In genomic region chr2:233059797-233060499, GRCh38 we compare ENCODE assay signal across 8 cellular contexts. TPM values are rescaled to one million over a fixed set of nuclear protein-coding genes. Genes with fewer than 3 reads are reported as not detected.
A peak's percentile ranks its signal among the peaks of the same experiment; 100 is the strongest.
DNase-seq lines count a peak whose midpoint lies in the region; ATAC-seq and TF ChIP-seq lines count a peak whose summit lies in the region.

TSS of gene INPP5D (plus strand) at chr2:233060342. CDS start at chr2:233060479, 137 bp downstream.

- no peaks in the 10 kb centered on the region for H3F3A ChIP-seq in smooth muscle cell (ENCODE audit: low read depth)

- peaks cover 0 to 50% (median 34%) of the 10 kb centered on the region in 12 donors for H3K4me1 ChIP-seq in heart left ventricle
- no peaks in the 10 kb centered on the region for H3K4me1 ChIP-seq in smooth muscle cell (ENCODE audit: low read depth)

- no peaks in the 10 kb centered on the region for H4K20me1 ChIP-seq in smooth muscle cell (ENCODE audit: low read depth)

- intact Hi-C loops in heart left ventricle (cut with DNase I), result loop anchor here in 6 of 10 donors (2.0 to 10.0 kb wide), 4 partner anchors 25 to 455 kb away; partner anchors contain the start of gene ATG16L1 (in 1 of the 6)

- H3K4me3 ChIP-seq in heart left ventricle (peak within 1 kb of the TSS; percentile 27 to 73 (median 56)), smooth muscle cell (no peak within 1 kb of the TSS)

- H3K4me2 ChIP-seq in smooth muscle cell, result no peak within 1 kb of the TSS

- WGBS in heart left ventricle, 4 donors, result 44 to 60% (median 51%) methylated on average over 20 to 26 of the region's 26 CpGs
- 88% methylated on average over 26 of the region's 26 CpGs for WGBS in smooth muscle cell (ENCODE audit: low lambda C conversion rate)

- H3K36me3 ChIP-seq in heart left ventricle (no peaks in the 10 kb centered on the region), smooth muscle cell (ENCODE audit: low read depth) (no peaks in the 10 kb centered on the region)

- no peaks in the 10 kb centered on the region for H3K27me3 ChIP-seq in heart left ventricle
- no peaks in the 10 kb centered on the region for H3K27me3 ChIP-seq in smooth muscle cell (ENCODE audit: low read depth)

- H3K9me3 ChIP-seq in heart left ventricle (no peaks in the 10 kb centered on the region), smooth muscle cell (replicated peaks; ENCODE audit: low read depth) (no peaks in the 10 kb centered on the region)

- no peak within 1 kb of the TSS for H2AFZ ChIP-seq in smooth muscle cell (ENCODE audit: low read depth)

- H3K27ac ChIP-seq in heart left ventricle (peak within 1 kb of the TSS; percentile 69 to 93 (median 88)), smooth muscle cell (ENCODE audit: low read depth) (no peak within 1 kb of the TSS)

- H3K9ac ChIP-seq in smooth muscle cell (ENCODE audit: low read depth), result no peak within 1 kb of the TSS

- TF ChIP-seq CTCF in heart left ventricle (IDR thresholded peaks at IDR 0.05) (peak in 1 of 12 donors; percentile 8), smooth muscle cell (IDR thresholded peaks at IDR 0.05; ENCODE audit: borderline replicate concordance, insufficient read depth, poor library complexity, severe bottlenecking) (no peak)

- ATAC-seq in GM21619 (IDR thresholded peaks at IDR 0.05; ENCODE audit: unreplicated experiment) (peak; percentile 40), heart left ventricle (peak; percentile 36 to 70 (median 54))

- no peaks in the 10 kb centered on the region for H3K79me2 ChIP-seq in smooth muscle cell (ENCODE audit: low read depth)

- TF ChIP-seq POLR2A in heart left ventricle (IDR thresholded peaks at IDR 0.05), result peak in 1 of 2 donors; percentile 50

- peak; percentile 83 for DNase-seq in GDM1 (lab: John Stamatoyannopoulos, UW)
- DNase-seq in NAMALWA (ENCODE audit: low spot score), result peak; percentile 92
- peak; percentile 56 for DNase-seq in activated T-cell treated with anti-CD3 and anti-CD28 coated beads for 48 hours (ENCODE audit: low read depth)
- peak; percentile 54 to 73 (median 69) for DNase-seq in heart left ventricle
- DNase-seq in stimulated activated CD4-positive, alpha-beta T cell treated with anti-CD3 and anti-CD28 coated beads, Interleukin-2, amount 100 ng/mL, for 24 hours, result peak; percentile 68 to 70
- no peak for DNase-seq in smooth muscle cell (lab: John Stamatoyannopoulos, UW; ENCODE audit: unreplicated experiment)
- DNase-seq in midbrain (lab: John Stamatoyannopoulos, UW), result no peak

RNA-seq across cellular contexts. Expression of gene INPP5D, which starts in this region (rescaled TPM):
- 10 to 100 TPM in 2 of 9 donors, 1 to 10 TPM in 7; 2.8 to 29.1 (median 5.1) TPM for total RNA-seq in heart left ventricle
- 1 to 10 TPM; 3.6 to 4.1 TPM for polyA plus RNA-seq in heart left ventricle
- 9.9 and 17.8 TPM in 2 replicates for total RNA-seq in smooth muscle cell
- polyA plus RNA-seq in smooth muscle cell, result 5.6 and 24.5 TPM in 2 replicates

Comparison
In these comparisons a context has a peak if more than half of its experiments do, and no peak if none do; other contexts are left out.
1. DNase-seq: peak in GDM1 (single experiment), NAMALWA (single experiment), activated T-cell treated with anti-CD3 and anti-CD28 coated beads for 48 hours (single experiment), heart left ventricle (5 of 5) and stimulated activated CD4-positive, alpha-beta T cell treated with anti-CD3 and anti-CD28 coated beads, Interleukin-2, amount 100 ng/mL, for 24 hours (2 of 2); none in smooth muscle cell (single experiment) and midbrain (single experiment).